10 cellular contexts compared by ENCODE assay signal in genomic region chr5:132423443-132423898, GRCh38. TPM values are rescaled to one million over a fixed set of nuclear protein-coding genes. Genes with fewer than 3 reads are reported as not detected.
DNase-seq lines count a peak whose midpoint lies in the region; ATAC-seq and TF ChIP-seq lines count a peak whose summit lies in the region.
"Had no signal": no experiment of that assay in that cellular context is flagged by ENCODE, and none has a peak within 500 bp of the region (broad histone marks: within the 10 kb centered on the region; RNA-seq: fewer than 3 reads in every experiment).

No MANE protein-coding gene starts in this region.

- no peak for DNase-seq in T-helper 2 cell treated with Interferon-gamma antibody and Interleukin-4, amounts not matched to agents 5 μg/mL and 100 μg/mL, for 36 hours (ENCODE audit: low spot score)
- DNase-seq in T-helper 2 cell (no peak), T-helper 17 cell (no peak), hepatocyte (ENCODE audit: low spot score) (no peak), GM19238 (ENCODE audit: insufficient read length, low spot score) (no peak)
- no peak for DNase-seq in stimulated activated CD4-positive, alpha-beta T cell treated with anti-CD3 and anti-CD28 coated beads, Interleukin-4, amount 100 ng/mL, for 4 hours
- DNase-seq: 8988T, NCI-H2171 treated with DMSO at 0.1 percent for 48 hours had no signal

- H3K4me3 Mint-ChIP-seq in T-helper 2 cell treated with Interferon-gamma antibody and Interleukin-4, amounts not matched to agents 5 μg/mL and 100 μg/mL, for 36 hours, result peak overlapping the region; percentile 64
- H3K4me3 Mint-ChIP-seq in T-helper 17 cell, result peak overlapping the region; percentile 84
- H3K4me3 Mint-ChIP-seq in stimulated activated memory B cell treated with anti-CD40 and anti-IgM and Interleukin-4, amounts not matched to agents 10 μg/mL and 1 μg/mL and 100 μg/mL, for 72 hours, result no peak overlapping the region

- no peaks in the 10 kb centered on the region for H3K27me3 ChIP-seq in hepatocyte

- TF ChIP-seq CTCF in hepatocyte (IDR thresholded peaks at IDR 0.05; ENCODE audit: poor library complexity), result no peak

- 89% methylated on average over 3 of the region's 3 CpGs for WGBS in hepatocyte (ENCODE audit: low lambda C conversion rate, missing lambda C conversion rate)

- peaks cover 44% of the 10 kb centered on the region for H3K4me1 ChIP-seq in hepatocyte (ENCODE audit: insufficient read depth)

- peaks cover 4% of the 10 kb centered on the region for H3K79me2 ChIP-seq in hepatocyte

- H3K36me3 ChIP-seq in hepatocyte (replicated peaks; ENCODE audit: insufficient read depth, low read depth), result no peaks in the 10 kb centered on the region

- H3K9me3 Mint-ChIP-seq in T-helper 2 cell treated with Interferon-gamma antibody and Interleukin-4, amounts not matched to agents 5 μg/mL and 100 μg/mL, for 36 hours, result no peaks in the 10 kb centered on the region
- no peaks in the 10 kb centered on the region for H3K9me3 Mint-ChIP-seq in stimulated activated memory B cell treated with anti-CD40 and anti-IgM and Interleukin-4, amounts not matched to agents 10 μg/mL and 1 μg/mL and 100 μg/mL, for 72 hours

- H3K27ac Mint-ChIP-seq in T-helper 2 cell treated with Interferon-gamma antibody and Interleukin-4, amounts not matched to agents 5 μg/mL and 100 μg/mL, for 36 hours, result peak overlapping the region; percentile 82
- H3K27ac Mint-ChIP-seq in T-helper 17 cell, result peak overlapping the region; percentile 99
- H3K27ac Mint-ChIP-seq in stimulated activated memory B cell treated with anti-CD40 and anti-IgM and Interleukin-4, amounts not matched to agents 10 μg/mL and 1 μg/mL and 100 μg/mL, for 72 hours, result peak overlapping the region; percentile 82

- no peaks in the 10 kb centered on the region for H3K27me3 Mint-ChIP-seq in T-helper 2 cell treated with Interferon-gamma antibody and Interleukin-4, amounts not matched to agents 5 μg/mL and 100 μg/mL, for 36 hours (ENCODE audit: low read depth)
- H3K27me3 Mint-ChIP-seq in T-helper 17 cell, result no peaks in the 10 kb centered on the region
- no peaks in the 10 kb centered on the region for H3K27me3 Mint-ChIP-seq in stimulated activated memory B cell treated with anti-CD40 and anti-IgM and Interleukin-4, amounts not matched to agents 10 μg/mL and 1 μg/mL and 100 μg/mL, for 72 hours

- H3K36me3 Mint-ChIP-seq in T-helper 2 cell treated with Interferon-gamma antibody and Interleukin-4, amounts not matched to agents 5 μg/mL and 100 μg/mL, for 36 hours (ENCODE audit: low read depth), result peaks cover 62% of the 10 kb centered on the region
- peaks cover 7% of the 10 kb centered on the region for H3K36me3 Mint-ChIP-seq in T-helper 17 cell (ENCODE audit: low read depth)
- peaks cover 9% of the 10 kb centered on the region for H3K36me3 Mint-ChIP-seq in stimulated activated memory B cell treated with anti-CD40 and anti-IgM and Interleukin-4, amounts not matched to agents 10 μg/mL and 1 μg/mL and 100 μg/mL, for 72 hours

- no peaks in the 10 kb centered on the region for H3K9me2 ChIP-seq in hepatocyte (replicated peaks; ENCODE audit: insufficient read depth)

- H3K9me3 ChIP-seq in T-helper 17 cell (ENCODE audit: control insufficient read depth, low read length, poor library complexity, severe bottlenecking) (no peaks in the 10 kb centered on the region), hepatocyte (ENCODE audit: low read depth) (no peaks in the 10 kb centered on the region)

- peak overlapping the region; percentile 59 for H3K27ac ChIP-seq in hepatocyte

- H3K4me2 ChIP-seq in hepatocyte, result no peak overlapping the region

- ATAC-seq in T-helper 17 cell, result no peak
- ATAC-seq in stimulated activated memory B cell treated with anti-CD40 and anti-IgM and Interleukin-4, amounts not matched to agents 10 μg/mL and 1 μg/mL and 100 μg/mL, for 72 hours, result no peak
- no peak for ATAC-seq in HG02623 (IDR thresholded peaks at IDR 0.05; ENCODE audit: unreplicated experiment)

- no peak overlapping the region for H2AFZ ChIP-seq in hepatocyte

- H3K4me3 ChIP-seq in hepatocyte, result no peak overlapping the region

- peaks cover 88% of the 10 kb centered on the region for H3K4me1 Mint-ChIP-seq in T-helper 2 cell treated with Interferon-gamma antibody and Interleukin-4, amounts not matched to agents 5 μg/mL and 100 μg/mL, for 36 hours (ENCODE audit: low read depth)
- peaks cover 87% of the 10 kb centered on the region for H3K4me1 Mint-ChIP-seq in T-helper 17 cell
- H3K4me1 Mint-ChIP-seq in stimulated activated memory B cell treated with anti-CD40 and anti-IgM and Interleukin-4, amounts not matched to agents 10 μg/mL and 1 μg/mL and 100 μg/mL, for 72 hours, result peaks cover 99% of the 10 kb centered on the region

- H4K20me1 ChIP-seq in hepatocyte (ENCODE audit: insufficient read depth, poor library complexity, severe bottlenecking), result no peaks in the 10 kb centered on the region

RNA-seq across cellular contexts. Expression of gene SLC22A5, which starts 54.0 kb away (rescaled TPM):
- total RNA-seq in T-helper 17 cell (1 to 10 TPM; 3.4 to 3.7 TPM), hepatocyte (16.3 and 20.8 TPM in 2 replicates)
- 14.7 and 18.6 TPM in 2 replicates for polyA plus RNA-seq in hepatocyte
